1 cellular context compared by ENCODE assay signal in genomic region chr19:30071871-30072270, GRCh38.
TF ChIP-seq lines count a peak whose summit lies in the region.

No MANE protein-coding gene starts in this region.

TF ChIP-seq in GM23338, 12 proteins besides CTCF, POLR2A, EP300 and RAD21 (continued from another document):
- TF ChIP-seq REST (IDR thresholded peaks at IDR 0.05; ENCODE audit: unreplicated experiment) (no peak), ETS1 (IDR thresholded peaks at IDR 0.05) (no peak), ZNF331 (CRISPR knock-in tag; IDR thresholded peaks at IDR 0.05; ENCODE audit: low read depth) (no peak)
